20 cellular contexts compared by ENCODE assay signal in the genomic region with DNA sequence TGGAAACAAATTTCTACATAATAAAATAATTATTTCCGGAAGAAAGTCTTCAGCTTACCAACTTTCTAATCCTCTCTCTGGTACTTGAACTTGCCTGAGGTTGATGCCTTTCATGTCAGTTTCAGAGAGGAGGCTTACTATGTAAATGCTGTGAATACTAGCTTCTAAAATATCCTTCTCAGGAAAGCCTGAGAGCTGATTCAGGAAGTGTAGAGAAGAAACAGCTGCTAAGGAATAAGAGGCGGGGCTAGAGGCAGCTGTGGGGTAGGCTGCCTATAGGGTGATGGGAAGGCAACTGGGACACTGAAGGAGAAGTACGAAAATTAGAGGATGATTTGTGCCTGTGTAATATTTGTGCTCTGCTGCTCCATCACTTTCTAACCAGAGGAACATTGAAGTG.
A peak's percentile ranks its signal among the peaks of the same experiment; 100 is the strongest.
DNase-seq lines count a peak whose midpoint lies in the region; ATAC-seq and TF ChIP-seq lines count a peak whose summit lies in the region.
"Had no signal": no experiment of that assay in that cellular context is flagged by ENCODE, and none has a peak within 500 bp of the region (broad histone marks: within the 10 kb centered on the region; RNA-seq: fewer than 3 reads in every experiment).

No MANE protein-coding gene starts in this region.

- peaks cover 15% of the 10 kb centered on the region for H3K4me1 ChIP-seq in BLaER1
- H3K4me1 ChIP-seq in Karpas-422 (ENCODE audit: low read length), result no peaks in the 10 kb centered on the region
- no peaks in the 10 kb centered on the region for H3K4me1 ChIP-seq in endodermal cell (ENCODE audit: control insufficient read depth, insufficient read depth, low read length)
- H3K4me1 ChIP-seq in mucosa of descending colon (ENCODE audit: low read depth), result no peaks in the 10 kb centered on the region
- no peaks in the 10 kb centered on the region for H3K4me1 ChIP-seq in PC-9 (replicated peaks; ENCODE audit: insufficient read depth)
- H3K4me1 ChIP-seq: parathyroid adenoma had no signal

- peak; percentile 7 for DNase-seq in Karpas-422
- DNase-seq in endodermal cell, result no peak
- DNase-seq in mucosa of descending colon, result no peak
- DNase-seq in UCSD-AML1 (lab: John Stamatoyannopoulos, UW; ENCODE audit: unreplicated experiment), result no peak
- DNase-seq in SIG-M5 (lab: John Stamatoyannopoulos, UW), result no peak
- DNase-seq in PC-9, result no peak
- DNase-seq: amniotic stem cell, C1 segment of cervical spinal cord, DMS79 treated with DMSO at 0.1 percent for 48 hours, kidney, NCI-H2081, NCI-H748 treated with DMSO at 0.1 percent for 48 hours, small intestine, WERI-Rb-1 had no signal

- peak overlapping the region; percentile 3 for H3K27ac Mint-ChIP-seq in endodermal cell

- CTCF ChIA-PET in PC-9 (lab: Charles Lee), result no interaction called here

- peaks cover 27% of the 10 kb centered on the region for H3K36me3 Mint-ChIP-seq in endodermal cell (ENCODE audit: low read depth)

- TF ChIP-seq CTCF in endodermal cell (conservative IDR thresholded peaks at IDR 0.05) (no peak), mucosa of descending colon (IDR thresholded peaks at IDR 0.05) (no peak), PC-9 (conservative IDR thresholded peaks at IDR 0.05) (no peak)

- peak overlapping the region; percentile 46 for H3K4me2 ChIP-seq in BLaER1
- no peak overlapping the region for H3K4me2 ChIP-seq in Karpas-422 (ENCODE audit: low read depth, low read length, poor library complexity, severe bottlenecking)
- H3K4me2 ChIP-seq in PC-9, result no peak overlapping the region

- H2AFZ ChIP-seq in Karpas-422 (ENCODE audit: low read length), result no peak overlapping the region
- H2AFZ ChIP-seq in PC-9, result no peak overlapping the region
- H2AFZ ChIP-seq: parathyroid adenoma had no signal

- BruUV-seq in PC-9 (replicated peaks; lab: Mats Ljungman, UMichigan), result no TSS peak

- H3K27me3 ChIP-seq in BLaER1, result no peaks in the 10 kb centered on the region
- no peaks in the 10 kb centered on the region for H3K27me3 ChIP-seq in Karpas-422 (ENCODE audit: low read length)
- no peaks in the 10 kb centered on the region for H3K27me3 ChIP-seq in endodermal cell (ENCODE audit: control insufficient read depth, insufficient read depth, low read length, poor library complexity, severe bottlenecking)
- no peaks in the 10 kb centered on the region for H3K27me3 ChIP-seq in PC-9 (ENCODE audit: insufficient read depth, low read depth)
- H3K27me3 ChIP-seq: tibial nerve had no signal

- WGBS in endodermal cell (ENCODE audit: insufficient coverage in 1 of 2, insufficient read length in 1 of 2), 2 experiments, result 92% methylated on average over 1 of the region's 3 CpGs; no CpG with 5 or more reads in 1 of the 2 experiments

- H3K9me3 ChIP-seq in BLaER1 (no peaks in the 10 kb centered on the region), Karpas-422 (ENCODE audit: low read length) (no peaks in the 10 kb centered on the region), endodermal cell (ENCODE audit: control insufficient read depth, low read length) (no peaks in the 10 kb centered on the region), mucosa of descending colon (no peaks in the 10 kb centered on the region), PC-9 (ENCODE audit: insufficient read depth, low read depth) (no peaks in the 10 kb centered on the region)
- H3K9me3 ChIP-seq: tibial nerve had no signal

- POLR2A ChIA-PET in PC-9 (lab: Charles Lee; ENCODE audit: unreplicated experiment), result interaction anchor here (0.6 kb wide), 1 partner anchor 29 kb away, joined by 12 read pairs; no protein-coding TSS in a partner anchor

- H3K9ac ChIP-seq in BLaER1 (no peak overlapping the region), Karpas-422 (ENCODE audit: low read length) (no peak overlapping the region), endodermal cell (ENCODE audit: extremely low read depth, low read length, poor library complexity, severe bottlenecking) (no peak overlapping the region)
- H3K9ac ChIP-seq: parathyroid adenoma had no signal

- H3F3A ChIP-seq in PC-9 (ENCODE audit: insufficient read depth, low read depth), result 0 out of 2 replicates have a peak, but pooled peaks cover 4% of the 10 kb centered on the region

- intact Hi-C loops in mucosa of descending colon (cut with DNase I, micrococcal nuclease), result no loop called here
- intact Hi-C loops in PC-9 (cut with micrococcal nuclease; ENCODE audit: unreplicated experiment), result no loop called here

- H3K27me3 Mint-ChIP-seq in endodermal cell (ENCODE audit: insufficient read depth), result no peaks in the 10 kb centered on the region

- H3K4me3 ChIP-seq in BLaER1 (no peak overlapping the region), Karpas-422 (ENCODE audit: low read length) (no peak overlapping the region), endodermal cell (ENCODE audit: low read length) (no peak overlapping the region), mucosa of descending colon (no peak overlapping the region), PC-9 (no peak overlapping the region)
- H3K4me3 ChIP-seq: tibial nerve had no signal

- H4K20me1 ChIP-seq in BLaER1, result 0 out of 2 replicates have a peak, but pooled peaks cover 20% of the 10 kb centered on the region
- H4K20me1 ChIP-seq in Karpas-422 (ENCODE audit: insufficient read depth, low read depth, low read length), result no peaks in the 10 kb centered on the region
- H4K20me1 ChIP-seq in PC-9 (ENCODE audit: insufficient read depth), result 0 out of 2 replicates have a peak, but pooled peaks cover 10% of the 10 kb centered on the region

- H3K9me3 Mint-ChIP-seq in endodermal cell, result no peaks in the 10 kb centered on the region

- no peak overlapping the region for H3K4me3 Mint-ChIP-seq in endodermal cell

- H3K36me3 ChIP-seq in BLaER1 (peaks cover 44% of the 10 kb centered on the region), Karpas-422 (ENCODE audit: insufficient read depth, low read length) (peaks cover 28% of the 10 kb centered on the region; the same call in 1 of the 2 replicates), endodermal cell (ENCODE audit: control insufficient read depth, insufficient read depth, low read length) (peaks cover 44% of the 10 kb centered on the region), mucosa of descending colon (ENCODE audit: low read depth) (no peaks in the 10 kb centered on the region), PC-9 (ENCODE audit: low read depth) (peaks cover 24% of the 10 kb centered on the region)

- ATAC-seq in mucosa of descending colon (peak; percentile 60), HG03520 (IDR thresholded peaks at IDR 0.05; ENCODE audit: unreplicated experiment) (no peak)
- ATAC-seq: Panc1 had no signal

- H3K27ac ChIP-seq in BLaER1 (no peak overlapping the region), Karpas-422 (ENCODE audit: low read length) (no peak overlapping the region), endodermal cell (ENCODE audit: low read depth, low read length) (no peak overlapping the region), PC-9 (no peak overlapping the region)
- H3K27ac ChIP-seq: epithelial cell of prostate, parathyroid adenoma, tibial nerve, WERI-Rb-1 had no signal

- no peaks in the 10 kb centered on the region for H3K4me1 Mint-ChIP-seq in endodermal cell

- H3K9me2 ChIP-seq in Karpas-422 (replicated peaks; ENCODE audit: insufficient read depth, low read length) (no peaks in the 10 kb centered on the region), PC-9 (ENCODE audit: insufficient read depth) (no peaks in the 10 kb centered on the region)

- H3K79me2 ChIP-seq in Karpas-422 (ENCODE audit: low read length) (peaks cover 34% of the 10 kb centered on the region), PC-9 (ENCODE audit: low read depth) (peaks cover 6% of the 10 kb centered on the region; the same call in 1 of the 2 replicates)
- H3K79me2 ChIP-seq: parathyroid adenoma had no signal
